19 cellular contexts compared by ENCODE assay signal in the genomic region with DNA sequence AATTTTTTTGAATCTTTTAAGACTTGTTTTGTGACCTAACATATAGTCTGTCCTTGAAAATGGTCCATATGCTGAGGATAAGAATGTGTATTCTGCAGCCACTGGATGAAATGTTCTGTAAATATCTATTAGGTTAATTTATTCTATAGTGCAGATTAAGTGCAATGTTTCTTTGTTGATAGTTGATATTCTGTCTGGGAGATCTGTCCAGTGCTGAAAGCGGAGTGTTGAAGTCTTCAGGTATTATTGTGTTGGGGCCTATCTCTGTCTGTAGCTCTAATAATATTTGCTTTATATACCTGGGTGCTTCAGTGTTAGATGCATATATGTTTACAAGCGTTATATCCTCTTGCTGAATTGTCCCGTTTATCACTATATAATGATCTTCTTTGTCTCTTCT. TPM values are rescaled to one million over a fixed set of nuclear protein-coding genes. Genes with fewer than 3 reads are reported as not detected.
DNase-seq lines count a peak whose midpoint lies in the region; ATAC-seq, FAIRE-seq and TF ChIP-seq lines count a peak whose summit lies in the region.
"Had no signal": no experiment of that assay in that cellular context is flagged by ENCODE, and none has a peak within 500 bp of the region (broad histone marks: within the 10 kb centered on the region; RNA-seq: fewer than 3 reads in every experiment).

No MANE protein-coding gene starts in this region.

- no peak overlapping the region for H3K9ac ChIP-seq in K562 (ENCODE audit: insufficient read depth in 1 of 2, low read depth in 2 of 2, low read length in 2 of 2)
- H3K9ac ChIP-seq: BLaER1 had no signal

- H3K4me3 ChIP-seq in A549: no peak overlapping the region
- no peak overlapping the region for H3K4me3 ChIP-seq in GM23338
- no peak overlapping the region for H3K4me3 ChIP-seq in K562
- H3K4me3 ChIP-seq: BLaER1, HAP-1 had no signal

- 41% methylated on average over 3 of the region's 3 CpGs for WGBS in A549 (ENCODE audit: missing lambda C conversion rate)
- WGBS in K562 (ENCODE audit: insufficient coverage, low coverage, missing lambda C conversion rate): 13% methylated on average over 3 of the region's 3 CpGs

- DNase-seq in A549 (ENCODE audit: low read depth in 1 of 2, low spot score in 1 of 2) (no peak), GM23338 (ENCODE audit: low spot score) (no peak), K562 (ENCODE audit: extremely low read depth in 1 of 4, low spot score in 3 of 4) (no peak), nucleus accumbens (lab: John Stamatoyannopoulos, UW) (no peak)
- DNase-seq: Caco-2; CD4-positive, CD25-positive, alpha-beta regulatory T cell; CD8-positive, alpha-beta T cell; DMS153; DND-41; GOT3 had no signal

- H3K27ac Mint-ChIP-seq in GM23338: no peak overlapping the region
- H3K27ac Mint-ChIP-seq: B cell; CD4-positive, CD25-positive, alpha-beta regulatory T cell; CD8-positive, alpha-beta T cell had no signal

- H3K27me3 Mint-ChIP-seq in GM23338 (ENCODE audit: insufficient read depth, low read depth, poor library complexity): no peaks in the 10 kb centered on the region

- CTCF ChIA-PET in A549 (lab: Yijun Ruan, JAX) (no interaction called here), K562 (lab: Yijun Ruan, JAX; ENCODE audit: low intra/inter-chr PET ratio) (no interaction called here)

- H3K4me1 ChIP-seq in A549: no peaks in the 10 kb centered on the region
- no peaks in the 10 kb centered on the region for H3K4me1 ChIP-seq in GM23338 (ENCODE audit: insufficient read depth)
- H3K4me1 ChIP-seq in K562 (replicated peaks in 1 of 2; ENCODE audit: control insufficient read depth in 2 of 2, insufficient read depth in 2 of 2, low read length in 2 of 2): peaks cover 0 to 12% of the 10 kb centered on the region in 2 experiments; a peak in 3 of 5 replicates
- H3K4me1 ChIP-seq: BLaER1, Caco-2, HAP-1 had no signal

- no TSS peak for BruUV-seq in K562 (replicated peaks; lab: Mats Ljungman, UMichigan)

- H3K79me2 ChIP-seq in GM23338 (replicated peaks; ENCODE audit: insufficient read depth): no peaks in the 10 kb centered on the region
- no peaks in the 10 kb centered on the region for H3K79me2 ChIP-seq in K562 (ENCODE audit: control insufficient read depth, insufficient read depth, low read length)

- no peaks in the 10 kb centered on the region for H3F3A ChIP-seq in GM23338 (replicated peaks; ENCODE audit: low read depth)

- H3K36me3 ChIP-seq in GM23338 (ENCODE audit: insufficient read depth) (no peaks in the 10 kb centered on the region), K562 (ENCODE audit: control insufficient read depth, insufficient read depth, low read length) (no peaks in the 10 kb centered on the region; the same call in 2 of the 3 replicates)
- H3K36me3 ChIP-seq: HAP-1 had no signal

- ATAC-seq in A549 (no peak), GM23338 (no peak), K562 (no peak), GM21390 (IDR thresholded peaks at IDR 0.05; ENCODE audit: unreplicated experiment) (no peak)
- ATAC-seq: CD8-positive, alpha-beta T cell had no signal

- TF ChIP-seq RAD21 in A549 (conservative IDR thresholded peaks at IDR 0.05 in 1 of 2, IDR thresholded peaks at IDR 0.05 in 1 of 2) (no peak), K562 (CRISPR knock-in tag; conservative IDR thresholded peaks at IDR 0.05 in 1 of 2, IDR thresholded peaks at IDR 0.05 in 1 of 2) (no peak)

- no peak overlapping the region for H3K27ac ChIP-seq in A549
- no peak overlapping the region for H3K27ac ChIP-seq in GM23338 (ENCODE audit: low read depth)
- no peak overlapping the region for H3K27ac ChIP-seq in K562 (ENCODE audit: extremely low read depth, low read depth, low read length)
- H3K27ac ChIP-seq: BLaER1, C4-2B had no signal

- H3K9me2 ChIP-seq in GM23338 (ENCODE audit: insufficient read depth): no peaks in the 10 kb centered on the region

- no peaks in the 10 kb centered on the region for H3K4me1 Mint-ChIP-seq in GM23338
- H3K4me1 Mint-ChIP-seq: CD4-positive, CD25-positive, alpha-beta regulatory T cell had no signal

- H3K27me3 ChIP-seq in GM23338 (ENCODE audit: insufficient read depth) (no peaks in the 10 kb centered on the region), K562 (ENCODE audit: control insufficient read depth in 2 of 2, insufficient read depth in 2 of 2, low read length in 2 of 2) (no peaks in the 10 kb centered on the region)
- H3K27me3 ChIP-seq: BLaER1 had no signal

- no peaks in the 10 kb centered on the region for H3K9me1 ChIP-seq in K562 (ENCODE audit: control insufficient read depth, insufficient read depth, low read length)

- no peak for FAIRE-seq in A549 (lab: Jason Lieb, UNC)
- FAIRE-seq in K562 (lab: Jason Lieb, UNC): no peak
- FAIRE-seq: G401.6, GM19239, H54 had no signal

- H3K9me3 ChIP-seq in A549: peaks cover 7% of the 10 kb centered on the region; the same call in 2 of the 3 replicates
- no peaks in the 10 kb centered on the region for H3K9me3 ChIP-seq in K562 (replicated peaks; ENCODE audit: control insufficient read depth, insufficient read depth, low read depth, low read length)
- H3K9me3 ChIP-seq: BLaER1 had no signal

- H4K20me1 ChIP-seq in GM23338 (replicated peaks; ENCODE audit: insufficient read depth): no peaks in the 10 kb centered on the region
- no peaks in the 10 kb centered on the region for H4K20me1 ChIP-seq in K562 (replicated peaks; ENCODE audit: control insufficient read depth, insufficient read depth, low read length)
- H4K20me1 ChIP-seq: BLaER1 had no signal

- no peak overlapping the region for H3K4me2 ChIP-seq in A549
- H3K4me2 ChIP-seq in GM23338: no peak overlapping the region
- H3K4me2 ChIP-seq in K562 (ENCODE audit: insufficient read depth, low read length): no peak overlapping the region
- H3K4me2 ChIP-seq: BLaER1 had no signal

- TF ChIP-seq CTCF in A549 (IDR thresholded peaks at IDR 0.05): no peak
- TF ChIP-seq CTCF in GM23338 (conservative IDR thresholded peaks at IDR 0.05; ENCODE audit: low read depth in 2 of 2): no peak
- TF ChIP-seq CTCF in K562 (IDR thresholded peaks at IDR 0.05 in 2 of 3, conservative IDR thresholded peaks at IDR 0.05 in 1 of 3; ENCODE audit: insufficient read depth in 2 of 3, low read depth in 1 of 3, low read length in 3 of 3): no peak

- POLR2A ChIA-PET in A549 (lab: Yijun Ruan, JAX): no interaction called here
- POLR2A ChIA-PET in K562 (lab: Yijun Ruan, JAX): interaction anchor here (1.1 kb wide), 1 partner anchor 10 kb away, joined by 3 read pairs; no protein-coding TSS in a partner anchor

- TF ChIP-seq EP300 in A549 (IDR thresholded peaks at IDR 0.05) (no peak), K562 (IDR thresholded peaks at IDR 0.05; ENCODE audit: low read length) (no peak)

- H3K36me3 Mint-ChIP-seq in GM23338 (ENCODE audit: low read depth): no peaks in the 10 kb centered on the region
- H3K36me3 Mint-ChIP-seq: CD4-positive, CD25-positive, alpha-beta regulatory T cell had no signal

- intact Hi-C loops in K562 (cut with micrococcal nuclease): no loop called here

- in situ Hi-C loops in K562 (cut with MboI): no loop called here

- no peak overlapping the region for H3K4me3 Mint-ChIP-seq in GM23338
- H3K4me3 Mint-ChIP-seq: B cell; CD4-positive, CD25-positive, alpha-beta regulatory T cell; CD8-positive, alpha-beta T cell had no signal

- TF ChIP-seq POLR2A in A549 (IDR thresholded peaks at IDR 0.05; ENCODE audit: low read length) (no peak), K562 (conservative IDR thresholded peaks at IDR 0.05) (no peak)

- H2AFZ ChIP-seq in GM23338 (no peak overlapping the region), K562 (ENCODE audit: low read depth, low read length) (no peak overlapping the region)

- peaks cover 4% of the 10 kb centered on the region; the same call in 1 of the 3 replicates for H3K9me3 Mint-ChIP-seq in GM23338
- H3K9me3 Mint-ChIP-seq: CD8-positive, alpha-beta T cell had no signal

RNA-seq across cellular contexts. Expression of gene KLHL12, which starts 7.7 kb away (rescaled TPM):
- polyA plus RNA-seq in A549 (2011; rRNA removed): 59.4 and 60.3 TPM in 2 replicates
- 12.6 and 14.3 TPM in 2 replicates for polyA plus RNA-seq in A549 (2012; cell fraction: cytosol; rRNA removed)
- 11.6 and 21.6 TPM in 2 replicates for polyA plus RNA-seq in A549 (2012; cell fraction: nucleus; rRNA removed)
- polyA plus RNA-seq in A549 (2017; fragmentation: RNase III; extraction: RNeasy Plus Mini Kit Qiagen cat#74134 plus additional on column Dnase treatment): 18.2 to 19.9 TPM (median 19.4 TPM) in 3 replicates
- 33.9 and 35.8 TPM in 2 replicates for polyA minus RNA-seq in A549 (2011; rRNA and poly(A)+ RNA removed)
- 27.5 and 27.6 TPM in 2 replicates for total RNA-seq in GM23338 (2014; rRNA removed; shearing (Covaris generic))
- polyA plus RNA-seq in GM23338 (2016; fragmentation: Nextera tagmentation; extraction: Ambion mirVana): 14.6 and 15.5 TPM in 2 replicates
- polyA plus RNA-seq in PFSK-1 (2012; ENCODE audit: insufficient read length, low read depth): 10.8 TPM
- 42.0 and 56.8 TPM in 2 replicates for total RNA-seq in K562 (2011; cell fraction: chromatin; rRNA removed; ENCODE audit: low replicate concordance)
- total RNA-seq in K562 (2011; cell fraction: nucleolus; rRNA removed): 12.5 and 16.1 TPM in 2 replicates
- total RNA-seq in K562 (2011; cell fraction: nucleoplasm; rRNA removed): 21.0 and 23.8 TPM in 2 replicates
- 30.7 and 31.5 TPM in 2 replicates for total RNA-seq in K562 (2014; rRNA removed)
- total RNA-seq in K562 (2014; rRNA removed; fragmentation: Illumina TruSeq; extraction: Trizol): 40.6 and 43.4 TPM in 2 replicates
- 34.7 and 35.0 TPM in 2 replicates for total RNA-seq in K562 (2015; rRNA removed; fragmentation: Illumina TruSeq; extraction: Trizol)
- total RNA-seq in K562 (2021): 32.0 and 35.2 TPM in 2 replicates
- polyA plus RNA-seq in K562 (2011; rRNA removed): 66.8 and 85.1 TPM in 2 replicates
- polyA plus RNA-seq in K562 (2011; cell fraction: cytosol; rRNA removed): 32.4 and 50.9 TPM in 2 replicates
- polyA plus RNA-seq in K562 (2011; cell fraction: nucleus; rRNA removed): 48.0 and 65.3 TPM in 2 replicates
- 24.1 and 26.7 TPM in 2 replicates for polyA plus RNA-seq in K562 (2012)
- 37.4 and 40.4 TPM in 2 replicates for polyA plus RNA-seq in K562 (2014; fragmentation: Illumina TruSeq; extraction: Trizol)
- 10 to 100 TPM; 23.1 to 25.7 TPM for polyA plus RNA-seq in K562 (2014; fragmentation: Nextera tagmentation; extraction: Ambion mirVana)
- 32.0 and 33.4 TPM in 2 replicates for polyA plus RNA-seq in K562 (2014; rRNA removed)
- polyA minus RNA-seq in K562 (2011; rRNA and poly(A)+ RNA removed): 102 and 119 TPM in 2 replicates
- polyA minus RNA-seq in K562 (2011; cell fraction: cytosol; rRNA and poly(A)+ RNA removed): 23.5 and 28.2 TPM in 2 replicates
- 15.8 and 27.0 TPM in 2 replicates for polyA minus RNA-seq in K562 (2011; cell fraction: nucleus; rRNA and poly(A)+ RNA removed)

RNA-seq across cellular contexts. Expression of gene ADIPOR1, which starts 23.4 kb away (rescaled TPM):
- polyA plus RNA-seq in A549 (2011; rRNA removed) (131 and 149 TPM in 2 replicates), A549 (2017; fragmentation: RNase III; extraction: RNeasy Plus Mini Kit Qiagen cat#74134 plus additional on column Dnase treatment) (51.4 to 56.4 TPM (median 55.2 TPM) in 3 replicates), GM23338 (2016; fragmentation: Nextera tagmentation; extraction: Ambion mirVana) (45.3 and 47.2 TPM in 2 replicates), K562 (2011; rRNA removed) (217 and 228 TPM in 2 replicates), K562 (2014; fragmentation: Illumina TruSeq; extraction: Trizol) (137 and 172 TPM in 2 replicates), K562 (2014; fragmentation: Nextera tagmentation; extraction: Ambion mirVana) (10 to 100 TPM; 29.0 to 33.4 TPM), K562 (2014; rRNA removed) (92.6 and 126 TPM in 2 replicates)
- 64.2 and 82.2 TPM in 2 replicates for polyA plus RNA-seq in A549 (2012; cell fraction: cytosol; rRNA removed)
- polyA plus RNA-seq in A549 (2012; cell fraction: nucleus; rRNA removed): 28.4 and 37.9 TPM in 2 replicates
- polyA minus RNA-seq in A549 (2011; rRNA and poly(A)+ RNA removed): 152 and 176 TPM in 2 replicates
- 59.1 and 61.2 TPM in 2 replicates for total RNA-seq in GM23338 (2014; rRNA removed; shearing (Covaris generic))
- 63.8 TPM for polyA plus RNA-seq in PFSK-1 (2012; ENCODE audit: insufficient read length, low read depth)
- 104 TPM in 2 replicates for total RNA-seq in K562 (2011; cell fraction: chromatin; rRNA removed; ENCODE audit: low replicate concordance)
- 116 and 121 TPM in 2 replicates for total RNA-seq in K562 (2011; cell fraction: nucleolus; rRNA removed)
- total RNA-seq in K562 (2011; cell fraction: nucleoplasm; rRNA removed): 166 and 246 TPM in 2 replicates
- total RNA-seq in K562 (2014; rRNA removed) (100 and 120 TPM in 2 replicates), K562 (2014; rRNA removed; fragmentation: Illumina TruSeq; extraction: Trizol) (110 and 117 TPM in 2 replicates), K562 (2015; rRNA removed; fragmentation: Illumina TruSeq; extraction: Trizol) (93.3 and 101 TPM in 2 replicates), K562 (2021) (95.2 and 96.1 TPM in 2 replicates)
- 160 and 243 TPM in 2 replicates for polyA plus RNA-seq in K562 (2011; cell fraction: cytosol; rRNA removed)
- 97.3 and 132 TPM in 2 replicates for polyA plus RNA-seq in K562 (2011; cell fraction: nucleus; rRNA removed)
- polyA plus RNA-seq in K562 (2012): 71.4 and 117 TPM in 2 replicates
- polyA minus RNA-seq in K562 (2011; rRNA and poly(A)+ RNA removed): 245 and 292 TPM in 2 replicates
- 94.3 and 109 TPM in 2 replicates for polyA minus RNA-seq in K562 (2011; cell fraction: cytosol; rRNA and poly(A)+ RNA removed)
- polyA minus RNA-seq in K562 (2011; cell fraction: nucleus; rRNA and poly(A)+ RNA removed): 22.8 and 40.0 TPM in 2 replicates

RNA-seq across cellular contexts. Expression of gene CYB5R1, which starts 32.3 kb away (rescaled TPM):
- polyA plus RNA-seq in A549 (2011; rRNA removed) (15.9 and 19.0 TPM in 2 replicates), A549 (2017; fragmentation: RNase III; extraction: RNeasy Plus Mini Kit Qiagen cat#74134 plus additional on column Dnase treatment) (16.5 to 19.3 TPM (median 19.3 TPM) in 3 replicates), GM23338 (2016; fragmentation: Nextera tagmentation; extraction: Ambion mirVana) (9.0 and 10.5 TPM in 2 replicates), K562 (2011; rRNA removed) (29.0 and 35.8 TPM in 2 replicates), K562 (2014; fragmentation: Illumina TruSeq; extraction: Trizol) (46.6 and 48.6 TPM in 2 replicates), K562 (2014; fragmentation: Nextera tagmentation; extraction: Ambion mirVana) (10 to 100 TPM; 10.6 to 14.3 TPM), K562 (2014; rRNA removed) (30.6 and 47.9 TPM in 2 replicates)
- 14.2 and 15.8 TPM in 2 replicates for polyA plus RNA-seq in A549 (2012; cell fraction: cytosol; rRNA removed)
- 18.7 and 19.8 TPM in 2 replicates for polyA plus RNA-seq in A549 (2012; cell fraction: nucleus; rRNA removed)
- 13.1 and 19.2 TPM in 2 replicates for polyA minus RNA-seq in A549 (2011; rRNA and poly(A)+ RNA removed)
- 9.2 and 12.6 TPM in 2 replicates for total RNA-seq in GM23338 (2014; rRNA removed; shearing (Covaris generic))
- 28.7 TPM for polyA plus RNA-seq in PFSK-1 (2012; ENCODE audit: insufficient read length, low read depth)
- 95.0 and 159 TPM in 2 replicates for total RNA-seq in K562 (2011; cell fraction: chromatin; rRNA removed; ENCODE audit: low replicate concordance)
- 139 and 149 TPM in 2 replicates for total RNA-seq in K562 (2011; cell fraction: nucleolus; rRNA removed)
- 123 and 126 TPM in 2 replicates for total RNA-seq in K562 (2011; cell fraction: nucleoplasm; rRNA removed)
- total RNA-seq in K562 (2014; rRNA removed) (42.8 and 48.3 TPM in 2 replicates), K562 (2014; rRNA removed; fragmentation: Illumina TruSeq; extraction: Trizol) (34.4 and 34.6 TPM in 2 replicates), K562 (2015; rRNA removed; fragmentation: Illumina TruSeq; extraction: Trizol) (32.2 and 32.3 TPM in 2 replicates), K562 (2021) (38.8 and 41.1 TPM in 2 replicates)
- 22.3 and 33.8 TPM in 2 replicates for polyA plus RNA-seq in K562 (2011; cell fraction: cytosol; rRNA removed)
- polyA plus RNA-seq in K562 (2011; cell fraction: nucleus; rRNA removed): 90.4 and 107 TPM in 2 replicates
- polyA plus RNA-seq in K562 (2012): 41.2 and 48.6 TPM in 2 replicates
- polyA minus RNA-seq in K562 (2011; rRNA and poly(A)+ RNA removed): 24.2 and 35.7 TPM in 2 replicates
- 9.0 and 16.4 TPM in 2 replicates for polyA minus RNA-seq in K562 (2011; cell fraction: cytosol; rRNA and poly(A)+ RNA removed)
- 38.1 and 46.9 TPM in 2 replicates for polyA minus RNA-seq in K562 (2011; cell fraction: nucleus; rRNA and poly(A)+ RNA removed)

RNA-seq across cellular contexts. Expression of gene RABIF, which starts 45.8 kb away (rescaled TPM):
- polyA plus RNA-seq in A549 (2011; rRNA removed) (22.1 and 23.8 TPM in 2 replicates), A549 (2017; fragmentation: RNase III; extraction: RNeasy Plus Mini Kit Qiagen cat#74134 plus additional on column Dnase treatment) (16.0 to 16.8 TPM (median 16.4 TPM) in 3 replicates), GM23338 (2016; fragmentation: Nextera tagmentation; extraction: Ambion mirVana) (6.9 and 7.6 TPM in 2 replicates), K562 (2011; rRNA removed) (14.9 and 17.1 TPM in 2 replicates), K562 (2014; fragmentation: Illumina TruSeq; extraction: Trizol) (17.6 and 20.1 TPM in 2 replicates), K562 (2014; fragmentation: Nextera tagmentation; extraction: Ambion mirVana) (10 to 100 TPM in 1 of 2 experiments, 1 to 10 TPM in 1; 8.7 to 10.1 TPM), K562 (2014; rRNA removed) (13.8 and 14.3 TPM in 2 replicates)
- polyA plus RNA-seq in A549 (2012; cell fraction: cytosol; rRNA removed): 15.5 and 16.3 TPM in 2 replicates
- 5.7 and 7.0 TPM in 2 replicates for polyA plus RNA-seq in A549 (2012; cell fraction: nucleus; rRNA removed)
- polyA minus RNA-seq in A549 (2011; rRNA and poly(A)+ RNA removed): 7.9 and 9.6 TPM in 2 replicates
- total RNA-seq in GM23338 (2014; rRNA removed; shearing (Covaris generic)): 4.0 and 4.9 TPM in 2 replicates
- 8.1 TPM for polyA plus RNA-seq in PFSK-1 (2012; ENCODE audit: insufficient read length, low read depth)
- total RNA-seq in K562 (2011; cell fraction: chromatin; rRNA removed; ENCODE audit: low replicate concordance): 8.4 and 11.4 TPM in 2 replicates
- 7.4 and 8.3 TPM in 2 replicates for total RNA-seq in K562 (2011; cell fraction: nucleolus; rRNA removed)
- 12.5 and 28.8 TPM in 2 replicates for total RNA-seq in K562 (2011; cell fraction: nucleoplasm; rRNA removed)
- total RNA-seq in K562 (2014; rRNA removed) (7.4 and 11.4 TPM in 2 replicates), K562 (2014; rRNA removed; fragmentation: Illumina TruSeq; extraction: Trizol) (8.8 and 9.8 TPM in 2 replicates), K562 (2015; rRNA removed; fragmentation: Illumina TruSeq; extraction: Trizol) (13.3 and 13.4 TPM in 2 replicates), K562 (2021) (11.0 and 12.3 TPM in 2 replicates)
- polyA plus RNA-seq in K562 (2011; cell fraction: cytosol; rRNA removed): 11.9 and 16.6 TPM in 2 replicates
- 6.4 and 8.5 TPM in 2 replicates for polyA plus RNA-seq in K562 (2011; cell fraction: nucleus; rRNA removed)
- 14.5 and 15.4 TPM in 2 replicates for polyA plus RNA-seq in K562 (2012)
- polyA minus RNA-seq in K562 (2011; rRNA and poly(A)+ RNA removed): 10.8 and 12.4 TPM in 2 replicates
- 3.1 and 5.5 TPM in 2 replicates for polyA minus RNA-seq in K562 (2011; cell fraction: cytosol; rRNA and poly(A)+ RNA removed)
- polyA minus RNA-seq in K562 (2011; cell fraction: nucleus; rRNA and poly(A)+ RNA removed): 3.4 and 5.8 TPM in 2 replicates

Comparison
In these comparisons a context has a peak if more than half of its experiments do, and no peak if none do; other contexts are left out.
1. Of the 35 proteins assayed by ChIP-seq in both K562 and A549: peak only in K562: EHMT2; only in A549: REST; in both: none; in neither: 33.